14 cellular contexts compared by ENCODE assay signal in the genomic region with DNA sequence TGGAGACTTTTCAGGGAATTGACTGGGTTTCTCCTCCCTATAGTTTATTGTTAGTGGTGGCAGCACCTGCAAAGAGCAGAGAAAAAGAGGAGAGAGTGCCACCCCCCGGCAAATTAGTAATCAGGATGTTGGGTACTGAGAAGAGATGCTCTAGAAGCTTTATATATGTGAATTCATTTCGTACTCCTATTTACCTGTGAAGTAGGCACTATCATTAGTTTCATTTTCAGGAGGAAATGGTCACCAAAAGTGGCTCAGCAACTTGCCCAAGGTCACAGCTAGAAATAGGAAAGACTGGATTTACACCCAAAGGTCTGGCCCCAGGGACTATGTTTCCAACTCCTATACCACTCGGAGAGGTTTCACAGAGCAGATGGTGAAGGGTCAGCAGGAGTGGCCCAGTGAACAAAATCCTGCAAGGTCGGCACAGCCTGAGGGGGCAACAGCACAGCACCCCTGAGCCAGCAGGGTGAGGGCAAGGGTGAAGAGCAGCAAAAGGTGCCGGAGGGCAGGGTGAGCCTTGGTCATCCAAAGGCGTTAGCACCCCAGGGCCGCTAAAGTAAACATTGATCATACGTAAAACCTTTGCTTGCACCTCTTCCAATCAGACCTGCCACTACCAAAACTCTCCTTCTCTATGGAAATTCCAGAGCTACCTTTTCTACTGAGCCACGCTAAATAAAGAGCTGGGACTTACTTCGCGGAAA. TPM values are rescaled to one million over a fixed set of nuclear protein-coding genes. Genes with fewer than 3 reads are reported as not detected.
DNase-seq lines count a peak whose midpoint lies in the region; ATAC-seq and TF ChIP-seq lines count a peak whose summit lies in the region.
"Had no signal": no experiment of that assay in that cellular context is flagged by ENCODE, and none has a peak within 500 bp of the region (broad histone marks: within the 10 kb centered on the region; RNA-seq: fewer than 3 reads in every experiment).

No MANE protein-coding gene starts in this region.

- H2BK20ac ChIP-seq in H9 (ENCODE audit: low read depth, low read length, poor library complexity, severe bottlenecking): no peak overlapping the region

- H2BK12ac ChIP-seq in H9 (ENCODE audit: insufficient read length, low read depth, low read length): no peak overlapping the region

- no peak overlapping the region for H3K56ac ChIP-seq in H9 (ENCODE audit: insufficient read length, low read depth, low read length)

- H3K4me3 Mint-ChIP-seq in H9: no peak overlapping the region; a peak in 1 of 5 replicates
- no peak overlapping the region for H3K4me3 Mint-ChIP-seq in activated naive CD8-positive, alpha-beta T cell
- H3K4me3 Mint-ChIP-seq in activated CD4-positive, alpha-beta T cell treated with anti-CD3 and anti-CD28 coated beads, Interleukin-2, amount 10 ng/mL, durations not matched to agents 24 days and 14 days: no peak overlapping the region

- no peaks in the 10 kb centered on the region for H3K27me3 ChIP-seq in BLaER1 treated with 17β-estradiol and CSF1 and Interleukin-3, amounts not matched to agents 10 nM and 100 nM
- H3K27me3 ChIP-seq in H9 (ENCODE audit: insufficient read depth, low read length) (no peaks in the 10 kb centered on the region), right cardiac atrium (ENCODE audit: control insufficient read depth, insufficient read depth) (no peaks in the 10 kb centered on the region)
- H3K27me3 ChIP-seq: ascending aorta had no signal

- H4K5ac ChIP-seq in H9 (ENCODE audit: insufficient read length, low read depth, low read length): no peak overlapping the region

- H3K79me1 ChIP-seq in H9 (ENCODE audit: insufficient read depth, low read depth, low read length, poor library complexity, severe bottlenecking): peaks cover 8% of the 10 kb centered on the region

- TF ChIP-seq CTCF in H9 (conservative IDR thresholded peaks at IDR 0.05): no peak

- no peak overlapping the region for H3T11ph ChIP-seq in H9 (ENCODE audit: low read length)

- no peaks in the 10 kb centered on the region for H3K9me3 Mint-ChIP-seq in H9
- H3K9me3 Mint-ChIP-seq in activated naive CD8-positive, alpha-beta T cell (ENCODE audit: low read depth): no peaks in the 10 kb centered on the region
- no peaks in the 10 kb centered on the region for H3K9me3 Mint-ChIP-seq in activated CD4-positive, alpha-beta T cell treated with anti-CD3 and anti-CD28 coated beads, Interleukin-2, amount 10 ng/mL, durations not matched to agents 24 days and 14 days

- H3K4ac ChIP-seq in H9 (ENCODE audit: low read depth, low read length): no peak overlapping the region

- no peak overlapping the region for H2BK15ac ChIP-seq in H9 (ENCODE audit: low read depth, low read length)

- no peak overlapping the region for H2AK5ac ChIP-seq in H9 (ENCODE audit: insufficient read length, low read length)

- H3K18ac ChIP-seq in H9 (ENCODE audit: insufficient read length, low read depth, low read length): no peak overlapping the region

- peaks cover 67 to 70% of the 10 kb centered on the region in 2 experiments for H3K4me1 Mint-ChIP-seq in H9
- peaks cover 84% of the 10 kb centered on the region for H3K4me1 Mint-ChIP-seq in activated naive CD8-positive, alpha-beta T cell (ENCODE audit: low read depth)
- peaks cover 57% of the 10 kb centered on the region for H3K4me1 Mint-ChIP-seq in activated CD4-positive, alpha-beta T cell treated with anti-CD3 and anti-CD28 coated beads, Interleukin-2, amount 10 ng/mL, durations not matched to agents 24 days and 14 days

- no peak overlapping the region for H2BK5ac ChIP-seq in H9 (ENCODE audit: insufficient read length, low read length)

- no peak overlapping the region for H3K9ac ChIP-seq in BLaER1 treated with 17β-estradiol and CSF1 and Interleukin-3, amounts not matched to agents 10 nM and 100 nM
- H3K9ac ChIP-seq in H9 (ENCODE audit: extremely low read depth, insufficient read length, low read length): no peak overlapping the region

- H3K27ac ChIP-seq in BLaER1 treated with 17β-estradiol and CSF1 and Interleukin-3, amounts not matched to agents 10 nM and 100 nM: no peak overlapping the region
- H3K27ac ChIP-seq in H9 (ENCODE audit: insufficient read length, low read depth, low read length) (no peak overlapping the region), mesodermal cell (ENCODE audit: low read depth, low read length, severe bottlenecking) (peak overlapping the region; percentile 31), right cardiac atrium (ENCODE audit: low read length) (no peak overlapping the region)
- H3K27ac ChIP-seq: ascending aorta had no signal

- H3K4me1 ChIP-seq in BLaER1 treated with 17β-estradiol and CSF1 and Interleukin-3, amounts not matched to agents 10 nM and 100 nM: peaks cover 20 to 59% (median 37%) of the 10 kb centered on the region in 10 experiments
- H3K4me1 ChIP-seq in H9 (ENCODE audit: insufficient read depth, low read length): peaks cover 2% of the 10 kb centered on the region; the same call in 1 of the 2 replicates
- peaks cover 53% of the 10 kb centered on the region for H3K4me1 ChIP-seq in mesodermal cell (ENCODE audit: control insufficient read depth, insufficient read depth, low read length, poor library complexity, severe bottlenecking)
- H3K4me1 ChIP-seq in right cardiac atrium (ENCODE audit: control insufficient read depth, insufficient read depth, low read length): peaks cover 21% of the 10 kb centered on the region

- peaks cover 99 to 100% (median 100%) of the 10 kb centered on the region in 11 experiments for H4K20me1 ChIP-seq in BLaER1 treated with 17β-estradiol and CSF1 and Interleukin-3, amounts not matched to agents 10 nM and 100 nM
- no peaks in the 10 kb centered on the region for H4K20me1 ChIP-seq in H9 (ENCODE audit: control insufficient read depth, insufficient read depth, insufficient read length)

- no peak overlapping the region for H2BK120ac ChIP-seq in H9 (ENCODE audit: low read depth, low read length, poor library complexity, severe bottlenecking)

- H3K36me3 Mint-ChIP-seq in H9 (ENCODE audit: insufficient read depth in 1 of 3, low read depth in 3 of 3): no peaks in the 10 kb centered on the region; a peak in 1 of 7 replicates
- peaks cover 4% of the 10 kb centered on the region for H3K36me3 Mint-ChIP-seq in activated naive CD8-positive, alpha-beta T cell
- H3K36me3 Mint-ChIP-seq in activated CD4-positive, alpha-beta T cell treated with anti-CD3 and anti-CD28 coated beads, Interleukin-2, amount 10 ng/mL, durations not matched to agents 24 days and 14 days (ENCODE audit: low read depth): peaks cover 16% of the 10 kb centered on the region

- peaks cover 17% of the 10 kb centered on the region; the same call in 1 of the 2 replicates for H3K79me2 ChIP-seq in H9 (ENCODE audit: insufficient read depth, low read length)

- intact Hi-C loops in activated CD4-positive, alpha-beta T cell treated with anti-CD3 and anti-CD28 coated beads, Interleukin-2, amount 10 ng/mL, durations not matched to agents 24 days and 14 days (cut with micrococcal nuclease): loop anchor here (10.0 kb wide), 1 partner anchor 575 kb away; no protein-coding TSS in a partner anchor
- intact Hi-C loops in right cardiac atrium (cut with DNase I): no loop called here

- DNase-seq in H9 (no peak), NCI-H226 (no peak), COLO668 (lab: John Stamatoyannopoulos, UW; ENCODE audit: unreplicated experiment) (no peak), right cardiac atrium (no peak)
- DNase-seq in activated CD4-positive, alpha-beta T cell treated with anti-CD3 and anti-CD28 coated beads, Interleukin-2, amount 10 ng/mL, durations not matched to agents 24 days and 14 days: no peak
- DNase-seq: activated CD4-positive, alpha-beta T cell treated with anti-CD3 and anti-CD28 coated beads for 48 hours; Kasumi-1; NCI-H2029 treated with DMSO at 0.1 percent for 48 hours; T-helper 2 cell had no signal

- H4K8ac ChIP-seq in H9 (replicated peaks; ENCODE audit: insufficient read length, low read depth, low read length): no peak overlapping the region

- peaks cover 0 to 24% (median 7%) of the 10 kb centered on the region in 11 experiments; a peak in 8 of 22 replicates for H3K9me3 ChIP-seq in BLaER1 treated with 17β-estradiol and CSF1 and Interleukin-3, amounts not matched to agents 10 nM and 100 nM (replicated peaks in 1 of 11)
- no peaks in the 10 kb centered on the region for H3K9me3 ChIP-seq in H9 (ENCODE audit: control insufficient read depth, low read depth, low read length)
- H3K9me3 ChIP-seq in mesodermal cell (ENCODE audit: control insufficient read depth, low read length): no peaks in the 10 kb centered on the region
- no peaks in the 10 kb centered on the region for H3K9me3 ChIP-seq in right cardiac atrium (ENCODE audit: control insufficient read depth, low read length)
- H3K9me3 ChIP-seq: ascending aorta had no signal

- H3K27ac Mint-ChIP-seq in H9: peak overlapping the region in 2 of 3 experiments; percentile 24 to 50; a peak in 3 of 7 replicates
- peak overlapping the region; percentile 64 for H3K27ac Mint-ChIP-seq in activated naive CD8-positive, alpha-beta T cell
- no peak overlapping the region for H3K27ac Mint-ChIP-seq in activated CD4-positive, alpha-beta T cell treated with anti-CD3 and anti-CD28 coated beads, Interleukin-2, amount 10 ng/mL, durations not matched to agents 24 days and 14 days

- no peaks in the 10 kb centered on the region for H3K23me2 ChIP-seq in H9 (ENCODE audit: insufficient read length, low read depth, low read length, poor library complexity, severe bottlenecking)

- H2AFZ ChIP-seq in H9 (ENCODE audit: low read length): no peak overlapping the region

- no CpG with 5 or more reads among the region's 11 CpGs for WGBS in H9 (ENCODE audit: extremely low coverage, insufficient read length, low lambda C conversion rate)
- WGBS in mesodermal cell (ENCODE audit: insufficient coverage in 2 of 2), 2 experiments: 82 to 94% methylated on average over 7 to 8 of the region's 11 CpGs
- WGBS in right cardiac atrium: 75% methylated on average over 11 of the region's 11 CpGs

- H3K4me2 ChIP-seq in BLaER1 treated with 17β-estradiol and CSF1 and Interleukin-3, amounts not matched to agents 10 nM and 100 nM: peak overlapping the region; percentile 2 to 65 (median 39); a peak in 19 of 22 replicates
- no peak overlapping the region for H3K4me2 ChIP-seq in H9 (ENCODE audit: insufficient read depth, insufficient read length, low read length)

- H3K14ac ChIP-seq in H9 (ENCODE audit: insufficient read depth, low read length): no peak overlapping the region

- H3K23ac ChIP-seq in H9 (ENCODE audit: insufficient read length, low read depth, low read length): no peak overlapping the region

- no peak overlapping the region for H3K4me3 ChIP-seq in BLaER1 treated with 17β-estradiol and CSF1 and Interleukin-3, amounts not matched to agents 10 nM and 100 nM
- H3K4me3 ChIP-seq in mesodermal cell (ENCODE audit: extremely low read depth, insufficient read depth, low read length, poor library complexity, severe bottlenecking) (no peak overlapping the region), right cardiac atrium (ENCODE audit: low read length) (no peak overlapping the region)
- H3K4me3 ChIP-seq: ascending aorta had no signal

- no peaks in the 10 kb centered on the region for H3K27me3 Mint-ChIP-seq in H9 (ENCODE audit: low read depth)
- no peaks in the 10 kb centered on the region for H3K27me3 Mint-ChIP-seq in activated naive CD8-positive, alpha-beta T cell
- H3K27me3 Mint-ChIP-seq in activated CD4-positive, alpha-beta T cell treated with anti-CD3 and anti-CD28 coated beads, Interleukin-2, amount 10 ng/mL, durations not matched to agents 24 days and 14 days: no peaks in the 10 kb centered on the region

- H4K91ac ChIP-seq in H9 (ENCODE audit: insufficient read length, low read depth, low read length): no peak overlapping the region

- ATAC-seq in right cardiac atrium: no peak
- ATAC-seq: HCT116 had no signal

- H3K36me3 ChIP-seq in BLaER1 treated with 17β-estradiol and CSF1 and Interleukin-3, amounts not matched to agents 10 nM and 100 nM: peaks cover 0 to 91% (median 45%) of the 10 kb centered on the region in 11 experiments; a peak in 18 of 22 replicates
- H3K36me3 ChIP-seq in mesodermal cell (ENCODE audit: control insufficient read depth, insufficient read depth, low read length): peaks cover 30% of the 10 kb centered on the region
- H3K36me3 ChIP-seq: ascending aorta had no signal

RNA-seq across cellular contexts. Expression of gene VGLL4, which starts 23.6 kb away (rescaled TPM):
- 42.1 and 44.6 TPM in 2 replicates for total RNA-seq in H9 (2021)
- polyA plus RNA-seq in mesodermal cell (2013, experiment 1 of 2): 115 TPM
- polyA plus RNA-seq in mesodermal cell (2013, experiment 2 of 2): 90.5 TPM
- total RNA-seq in activated CD4-positive, alpha-beta T cell treated with anti-CD3 and anti-CD28 coated beads, Interleukin-2, amount 10 ng/mL, durations not matched to agents 24 days and 14 days: 43.4 and 44.0 TPM in 2 replicates
- total RNA-seq in right cardiac atrium: 10 to 100 TPM; 51.8 to 66.9 (median 59.1) TPM
- 40.9 TPM for polyA plus RNA-seq in right cardiac atrium
